8 cellular contexts compared by ENCODE assay signal in genomic region chr10:5551531-5552375, GRCh38. TPM values are rescaled to one million over a fixed set of nuclear protein-coding genes. Genes with fewer than 3 reads are reported as not detected.
DNase-seq lines count a peak whose midpoint lies in the region; ATAC-seq and TF ChIP-seq lines count a peak whose summit lies in the region.

No MANE protein-coding gene starts in this region.

- H3K4me2 ChIP-seq in HCT116 (ENCODE audit: low read length) = peak overlapping the region; percentile 28

- H3K36me3 ChIP-seq in HCT116 (ENCODE audit: control insufficient read depth in 1 of 2, insufficient read depth in 2 of 2, low read length in 2 of 2) = no peaks in the 10 kb centered on the region

- CTCF ChIA-PET in HCT116 (lab: Charles Lee) = no interaction called here

- no peaks in the 10 kb centered on the region for H3K36me3 Mint-ChIP-seq in T-helper 2 cell treated with Interferon-gamma antibody and Interleukin-4, amounts not matched to agents 5 μg/mL and 100 μg/mL, for 36 hours (ENCODE audit: low read depth)
- no peaks in the 10 kb centered on the region for H3K36me3 Mint-ChIP-seq in effector memory CD8-positive, alpha-beta T cell (ENCODE audit: insufficient read depth)

- H3K9me3 ChIP-seq in HCT116 (ENCODE audit: control insufficient read depth in 1 of 2, insufficient read depth in 1 of 2, low read depth in 1 of 2, low read length in 2 of 2) = no peaks in the 10 kb centered on the region

- no peaks in the 10 kb centered on the region for H3K9me2 ChIP-seq in HCT116 (ENCODE audit: insufficient read depth)

- DNase-seq in HCT116 (ENCODE audit: low read depth, low spot score) (no peak), Kasumi-1 (lab: John Stamatoyannopoulos, UW) (no peak), KG1 (lab: John Stamatoyannopoulos, UW) (no peak), GM19238 (ENCODE audit: insufficient read length, low spot score) (no peak), iPS-NIHi7 (ENCODE audit: extremely low spot score) (no peak)
- peak; percentile 81 for DNase-seq in T-helper 2 cell treated with Interferon-gamma antibody and Interleukin-4, amounts not matched to agents 5 μg/mL and 100 μg/mL, for 36 hours (ENCODE audit: low spot score)
- DNase-seq in effector memory CD8-positive, alpha-beta T cell = no peak
- peak; percentile 30 to 75 (median 42) for DNase-seq in stimulated activated CD4-positive, alpha-beta T cell treated with anti-CD3 and anti-CD28 coated beads, TNF-alpha, amount 100 ng/mL, for 24 hours (ENCODE audit: low read depth in 3 of 3)

- H3K4me3 ChIP-seq in HCT116 (replicated peaks in 1 of 2; ENCODE audit: low read depth in 1 of 2, low read length in 2 of 2) = no peak overlapping the region

- H3K79me2 ChIP-seq in HCT116 (ENCODE audit: insufficient read depth, low read length) = no peaks in the 10 kb centered on the region

- no peak for TF ChIP-seq CTCF in HCT116 (IDR thresholded peaks at IDR 0.05 in 2 of 3, conservative IDR thresholded peaks at IDR 0.05 in 1 of 3; ENCODE audit: borderline replicate concordance in 1 of 3, insufficient read depth in 1 of 3, low read depth in 2 of 3, low read length in 2 of 3)

- H3K9me3 Mint-ChIP-seq in T-helper 2 cell treated with Interferon-gamma antibody and Interleukin-4, amounts not matched to agents 5 μg/mL and 100 μg/mL, for 36 hours = no peaks in the 10 kb centered on the region
- H3K9me3 Mint-ChIP-seq in effector memory CD8-positive, alpha-beta T cell = no peaks in the 10 kb centered on the region

- RAD21 ChIA-PET in HCT116 (lab: Charles Lee; ENCODE audit: low non-redundant PET in 1 of 2, low total read pairs in 2 of 2, uncharacterized antibody in 2 of 2, unreplicated experiment in 2 of 2) = no interaction called here

- no peak overlapping the region for H3K9ac ChIP-seq in HCT116 (ENCODE audit: low read length)

- no peak for TF ChIP-seq RAD21 in HCT116 (IDR thresholded peaks at IDR 0.05; ENCODE audit: low read depth)

- peak overlapping the region; percentile 63 for H3K4me3 Mint-ChIP-seq in T-helper 2 cell treated with Interferon-gamma antibody and Interleukin-4, amounts not matched to agents 5 μg/mL and 100 μg/mL, for 36 hours
- no peak overlapping the region for H3K4me3 Mint-ChIP-seq in effector memory CD8-positive, alpha-beta T cell

- peaks cover 25% of the 10 kb centered on the region for H3K4me1 Mint-ChIP-seq in T-helper 2 cell treated with Interferon-gamma antibody and Interleukin-4, amounts not matched to agents 5 μg/mL and 100 μg/mL, for 36 hours (ENCODE audit: low read depth)
- H3K4me1 Mint-ChIP-seq in effector memory CD8-positive, alpha-beta T cell (ENCODE audit: low read depth in 2 of 2) = peaks cover 0 to 9% of the 10 kb centered on the region in 2 donors

- intact Hi-C loops in HCT116 (cut with micrococcal nuclease) = no loop called here

- no TSS peak for BruUV-seq in HCT116 (replicated peaks; lab: Mats Ljungman, UMichigan)

- H3K27ac ChIP-seq in HCT116 (ENCODE audit: low read depth, low read length) = no peak overlapping the region

- peaks cover 31 to 52% of the 10 kb centered on the region in 2 experiments for H3K4me1 ChIP-seq in HCT116 (ENCODE audit: control insufficient read depth in 1 of 2, insufficient read depth in 2 of 2, low read length in 2 of 2)

- no peak for TF ChIP-seq POLR2A in HCT116 (IDR thresholded peaks at IDR 0.05; ENCODE audit: borderline replicate concordance, extremely low read depth, insufficient read depth, insufficient read length)

- ATAC-seq in HCT116 = no peak
- ATAC-seq in effector memory CD8-positive, alpha-beta T cell (replicated peaks) = no peak

- POLR2A ChIA-PET in HCT116 (lab: Charles Lee) = no interaction called here

- no peaks in the 10 kb centered on the region for H3K27me3 Mint-ChIP-seq in T-helper 2 cell treated with Interferon-gamma antibody and Interleukin-4, amounts not matched to agents 5 μg/mL and 100 μg/mL, for 36 hours (ENCODE audit: low read depth)
- H3K27me3 Mint-ChIP-seq in effector memory CD8-positive, alpha-beta T cell = peaks cover 15 to 27% of the 10 kb centered on the region in 2 donors

- no peaks in the 10 kb centered on the region for H3K27me3 ChIP-seq in HCT116 (ENCODE audit: insufficient read depth, low read length)

- H3K27ac Mint-ChIP-seq in T-helper 2 cell treated with Interferon-gamma antibody and Interleukin-4, amounts not matched to agents 5 μg/mL and 100 μg/mL, for 36 hours = peak overlapping the region; percentile 83
- H3K27ac Mint-ChIP-seq in effector memory CD8-positive, alpha-beta T cell = peak overlapping the region; percentile 24 to 46

- H4K20me1 ChIP-seq in HCT116 (ENCODE audit: insufficient read depth) = no peaks in the 10 kb centered on the region

- H2AFZ ChIP-seq in HCT116 (ENCODE audit: low read depth, low read length, poor library complexity, severe bottlenecking) = no peak overlapping the region

TF ChIP-seq in HCT116, 20 proteins besides CTCF, POLR2A, EP300 and RAD21:
- TF ChIP-seq SP1 (IDR thresholded peaks at IDR 0.05; ENCODE audit: low read depth) (0 out of 2 replicates have a peak, but pooled peaks have one; percentile 25), ATF3 (IDR thresholded peaks at IDR 0.05) (no peak)

RNA-seq across cellular contexts. Expression of gene CALML3, which starts 27.0 kb away (rescaled TPM):
- total RNA-seq in HCT116 (2021; ENCODE audit: unreplicated experiment) = not detected
- not detected in 2 replicates for polyA plus RNA-seq in HCT116 (2012)

RNA-seq across cellular contexts. Expression of gene CALML5, which starts 52.4 kb away (rescaled TPM):
- total RNA-seq in HCT116 (2021; ENCODE audit: unreplicated experiment) = not detected
- polyA plus RNA-seq in HCT116 (2012) = not detected in 2 replicates

Comparison
In these comparisons a context has a peak if more than half of its experiments do, and no peak if none do; other contexts are left out.
1. DNase-seq: peak in T-helper 2 cell treated with Interferon-gamma antibody and Interleukin-4, amounts not matched to agents 5 μg/mL and 100 μg/mL, for 36 hours (single experiment) and stimulated activated CD4-positive, alpha-beta T cell treated with anti-CD3 and anti-CD28 coated beads, TNF-alpha, amount 100 ng/mL, for 24 hours (3 of 3); none in HCT116 (single experiment), effector memory CD8-positive, alpha-beta T cell (0 of 3), Kasumi-1 (0 of 2), KG1 (single experiment), GM19238 (single experiment) and iPS-NIHi7 (single experiment).